In the genomic region with DNA sequence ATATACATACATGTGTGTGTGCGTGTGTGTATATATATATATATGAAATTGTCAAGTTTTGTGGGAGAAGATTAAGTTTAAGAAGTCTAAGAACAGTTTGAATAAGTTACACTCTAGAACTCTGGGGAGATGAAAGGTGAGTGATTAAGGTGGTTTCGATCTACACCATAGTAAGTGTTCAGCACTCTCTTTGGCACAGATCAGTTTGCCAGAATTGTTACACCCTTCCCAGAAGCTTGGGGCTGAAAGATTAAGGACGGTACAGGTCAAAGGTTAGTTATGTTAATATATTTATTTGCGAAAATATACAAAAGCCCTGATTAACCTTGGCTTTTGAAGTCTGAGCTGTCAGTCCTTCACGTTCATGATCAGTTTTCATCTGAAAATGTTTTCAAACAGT, we compare ENCODE assay signal across 23 cellular contexts.
DNase-seq lines count a peak whose midpoint lies in the region; ATAC-seq and TF ChIP-seq lines count a peak whose summit lies in the region.
"Had no signal": no experiment of that assay in that cellular context is flagged by ENCODE, and none has a peak within 500 bp of the region (broad histone marks: within the 10 kb centered on the region; RNA-seq: fewer than 3 reads in every experiment).

No MANE protein-coding gene starts in this region.

- H3F3A ChIP-seq in GM23338 (replicated peaks; ENCODE audit: low read depth), result no peaks in the 10 kb centered on the region

- H3K4me2 ChIP-seq in GM23338, result no peak overlapping the region

- peak overlapping the region; percentile 83 for H3K27ac Mint-ChIP-seq in MCF 10A (ENCODE audit: low read depth, unreplicated experiment)
- peak overlapping the region; percentile 34 for H3K27ac Mint-ChIP-seq in mesothelial cell of epicardium
- H3K27ac Mint-ChIP-seq in activated T-helper 17 cell treated with anti-CD3 and anti-CD28 coated beads, Interleukin-2, amount 50 U/mL, for 72 hours, result no peak overlapping the region
- no peak overlapping the region for H3K27ac Mint-ChIP-seq in GM23338
- H3K27ac Mint-ChIP-seq: CD4-positive, CD25-positive, alpha-beta regulatory T cell had no signal

- H3K27me3 ChIP-seq in breast epithelium, result no peaks in the 10 kb centered on the region
- no peaks in the 10 kb centered on the region for H3K27me3 ChIP-seq in esophagus (ENCODE audit: control insufficient read depth in 1 of 2, insufficient read depth in 2 of 2, low read length in 2 of 2)
- H3K27me3 ChIP-seq in effector memory CD4-positive, alpha-beta T cell (replicated peaks; ENCODE audit: control insufficient read depth, insufficient read depth, low read length, poor library complexity, severe bottlenecking), result no peaks in the 10 kb centered on the region
- no peaks in the 10 kb centered on the region for H3K27me3 ChIP-seq in GM23338 (ENCODE audit: insufficient read depth)

- H3K27me3 Mint-ChIP-seq in MCF 10A (ENCODE audit: insufficient read depth, unreplicated experiment) (no peaks in the 10 kb centered on the region), mesothelial cell of epicardium (ENCODE audit: low read depth) (no peaks in the 10 kb centered on the region), GM23338 (ENCODE audit: insufficient read depth, low read depth, poor library complexity) (no peaks in the 10 kb centered on the region)
- peaks cover 6% of the 10 kb centered on the region for H3K27me3 Mint-ChIP-seq in activated T-helper 17 cell treated with anti-CD3 and anti-CD28 coated beads, Interleukin-2, amount 50 U/mL, for 72 hours
- H3K27me3 Mint-ChIP-seq: CD4-positive, CD25-positive, alpha-beta regulatory T cell had no signal

- H3K9me3 ChIP-seq in breast epithelium, result no peaks in the 10 kb centered on the region
- H3K9me3 ChIP-seq in esophagus (ENCODE audit: control insufficient read depth in 2 of 2, insufficient read depth in 1 of 2, low read depth in 1 of 2, low read length in 1 of 2), result no peaks in the 10 kb centered on the region
- no peaks in the 10 kb centered on the region for H3K9me3 ChIP-seq in effector memory CD4-positive, alpha-beta T cell (ENCODE audit: control insufficient read depth, low read length)

- WGBS in esophagus, 2 donors, result 43 to 48% methylated on average over 5 of the region's 5 CpGs
- 77% methylated on average over 5 of the region's 5 CpGs for WGBS in urinary bladder

- peaks cover 21% of the 10 kb centered on the region for H3K4me1 Mint-ChIP-seq in MCF 10A (ENCODE audit: insufficient read depth, unreplicated experiment)
- peaks cover 19% of the 10 kb centered on the region for H3K4me1 Mint-ChIP-seq in mesothelial cell of epicardium
- no peaks in the 10 kb centered on the region for H3K4me1 Mint-ChIP-seq in activated T-helper 17 cell treated with anti-CD3 and anti-CD28 coated beads, Interleukin-2, amount 50 U/mL, for 72 hours
- no peaks in the 10 kb centered on the region for H3K4me1 Mint-ChIP-seq in GM23338
- H3K4me1 Mint-ChIP-seq: CD4-positive, CD25-positive, alpha-beta regulatory T cell had no signal

- H3K36me3 ChIP-seq in breast epithelium, result no peaks in the 10 kb centered on the region
- H3K36me3 ChIP-seq in esophagus (ENCODE audit: control insufficient read depth in 2 of 2, insufficient read depth in 2 of 2, low read length in 1 of 2), result no peaks in the 10 kb centered on the region
- H3K36me3 ChIP-seq in urinary bladder (ENCODE audit: insufficient read depth), result no peaks in the 10 kb centered on the region
- H3K36me3 ChIP-seq in effector memory CD4-positive, alpha-beta T cell (ENCODE audit: control insufficient read depth, insufficient read depth, low read length), result no peaks in the 10 kb centered on the region
- no peaks in the 10 kb centered on the region for H3K36me3 ChIP-seq in GM23338 (ENCODE audit: insufficient read depth)

- H3K4me3 ChIP-seq in breast epithelium (no peak overlapping the region), esophagus (ENCODE audit: low read depth in 1 of 2, low read length in 2 of 2) (no peak overlapping the region), urinary bladder (ENCODE audit: low read depth, low read length) (no peak overlapping the region), GM23338 (no peak overlapping the region)
- H3K4me3 ChIP-seq in effector memory CD4-positive, alpha-beta T cell (ENCODE audit: insufficient read depth, low read depth, low read length, poor library complexity, severe bottlenecking), result no peak overlapping the region
- H3K4me3 ChIP-seq: SK-N-MC had no signal

- DNase-seq in MCF 10A (ENCODE audit: unreplicated experiment) (peak; percentile 53), breast epithelium (ENCODE audit: low spot score in 2 of 2) (no peak), mesothelial cell of epicardium (ENCODE audit: low spot score in 2 of 2, unreplicated experiment in 2 of 2) (no peak), GM23338 (ENCODE audit: low spot score) (no peak)
- DNase-seq in effector memory CD4-positive, alpha-beta T cell, result no peak
- DNase-seq: ACHN; CD4-positive, CD25-positive, alpha-beta regulatory T cell; DMS53; HCEC 1CT; IMR-90; KG1; NCI-H1417 treated with DMSO at 0.1 percent for 48 hours; NCI-H1694 treated with DMSO at 0.1 percent for 48 hours; NCI-H2081; NCI-H2227 treated with DMSO at 0.1 percent for 48 hours; SIG-M5 had no signal

- intact Hi-C loops in MCF 10A (cut with micrococcal nuclease) (loop anchor here (2.0 kb wide), 1 partner anchor 29 kb away; no protein-coding TSS in a partner anchor), breast epithelium (cut with DNase I; ENCODE audit: low total_unique reads) (no loop called here)

- H3K9me3 Mint-ChIP-seq in MCF 10A (ENCODE audit: unreplicated experiment) (no peaks in the 10 kb centered on the region), mesothelial cell of epicardium (no peaks in the 10 kb centered on the region), GM23338 (no peaks in the 10 kb centered on the region)
- no peaks in the 10 kb centered on the region for H3K9me3 Mint-ChIP-seq in activated T-helper 17 cell treated with anti-CD3 and anti-CD28 coated beads, Interleukin-2, amount 50 U/mL, for 72 hours
- H3K9me3 Mint-ChIP-seq: CD4-positive, CD25-positive, alpha-beta regulatory T cell had no signal

- H4K20me1 ChIP-seq in GM23338 (replicated peaks; ENCODE audit: insufficient read depth), result no peaks in the 10 kb centered on the region

- peaks cover 9% of the 10 kb centered on the region; the same call in 1 of the 2 replicates for H3K9me2 ChIP-seq in GM23338 (ENCODE audit: insufficient read depth)

- H3K4me1 ChIP-seq in breast epithelium (no peaks in the 10 kb centered on the region), esophagus (ENCODE audit: control insufficient read depth in 2 of 2, insufficient read depth in 2 of 2, low read length in 1 of 2) (peaks cover 0 to 8% of the 10 kb centered on the region in 2 donors), urinary bladder (ENCODE audit: insufficient read depth) (peaks cover 2% of the 10 kb centered on the region), GM23338 (ENCODE audit: insufficient read depth) (no peaks in the 10 kb centered on the region)
- H3K4me1 ChIP-seq in effector memory CD4-positive, alpha-beta T cell (ENCODE audit: control insufficient read depth, insufficient read depth, low read length, poor library complexity, severe bottlenecking), result no peaks in the 10 kb centered on the region

- H3K4me3 Mint-ChIP-seq in MCF 10A (ENCODE audit: unreplicated experiment) (no peak overlapping the region), mesothelial cell of epicardium (no peak overlapping the region), GM23338 (no peak overlapping the region)
- no peak overlapping the region for H3K4me3 Mint-ChIP-seq in activated T-helper 17 cell treated with anti-CD3 and anti-CD28 coated beads, Interleukin-2, amount 50 U/mL, for 72 hours
- H3K4me3 Mint-ChIP-seq: CD4-positive, CD25-positive, alpha-beta regulatory T cell had no signal

- POLR2A ChIA-PET in MCF 10A (lab: Yijun Ruan, JAX), result interaction anchor here (0.6 to 9.6 kb wide), 41 partner anchors 9 to 353 kb away, joined by 3 to 292 read pairs (median 6); a partner anchor contains a TSS

- no peak for TF ChIP-seq POLR2A in breast epithelium (IDR thresholded peaks at IDR 0.05)

- TF ChIP-seq CTCF in MCF 10A (IDR thresholded peaks at IDR 0.05; ENCODE audit: unreplicated experiment) (no peak), breast epithelium (IDR thresholded peaks at IDR 0.05) (no peak), mesothelial cell of epicardium (IDR thresholded peaks at IDR 0.05; ENCODE audit: unreplicated experiment) (no peak), GM23338 (conservative IDR thresholded peaks at IDR 0.05; ENCODE audit: low read depth in 2 of 2) (no peak)

- H3K27ac ChIP-seq in breast epithelium, result no peak overlapping the region
- H3K27ac ChIP-seq in esophagus (ENCODE audit: low read depth in 2 of 2, low read length in 1 of 2), result peak overlapping the region; percentile 84 to 85
- H3K27ac ChIP-seq in urinary bladder (ENCODE audit: low read depth), result peak overlapping the region; percentile 18
- H3K27ac ChIP-seq in effector memory CD4-positive, alpha-beta T cell (ENCODE audit: insufficient read depth, low read length, poor library complexity, severe bottlenecking), result no peak overlapping the region
- no peak overlapping the region for H3K27ac ChIP-seq in GM23338 (ENCODE audit: low read depth)
- H3K27ac ChIP-seq: 22Rv1, RWPE1, SK-N-MC had no signal

- H3K36me3 Mint-ChIP-seq in MCF 10A (ENCODE audit: insufficient read depth, unreplicated experiment) (no peaks in the 10 kb centered on the region), mesothelial cell of epicardium (no peaks in the 10 kb centered on the region), GM23338 (ENCODE audit: low read depth) (no peaks in the 10 kb centered on the region)
- H3K36me3 Mint-ChIP-seq in activated T-helper 17 cell treated with anti-CD3 and anti-CD28 coated beads, Interleukin-2, amount 50 U/mL, for 72 hours (ENCODE audit: low read depth), result no peaks in the 10 kb centered on the region
- H3K36me3 Mint-ChIP-seq: CD4-positive, CD25-positive, alpha-beta regulatory T cell had no signal

- no peak overlapping the region for H2AFZ ChIP-seq in GM23338

- CTCF ChIA-PET in MCF 10A (lab: Yijun Ruan, JAX), result interaction anchor here (0.7 to 2.6 kb wide), 16 partner anchors 30 to 528 kb away, joined by 3 to 11 read pairs (median 4); no protein-coding TSS in a partner anchor

- no peaks in the 10 kb centered on the region for H3K79me2 ChIP-seq in GM23338 (replicated peaks; ENCODE audit: insufficient read depth)

- BruUV-seq in MCF 10A (replicated peaks; lab: Mats Ljungman, UMichigan), result TSS peak; percentile 84

- no peak for ATAC-seq in activated T-helper 17 cell treated with anti-CD3 and anti-CD28 coated beads, Interleukin-2, amount 50 U/mL, for 72 hours (replicated peaks)
- ATAC-seq in GM23338, result no peak
- ATAC-seq: Panc1 had no signal

TF ChIP-seq in GM23338, 12 proteins besides CTCF, POLR2A, EP300 and RAD21 (continues in another document):
- TF ChIP-seq ZNF331 (CRISPR knock-in tag; IDR thresholded peaks at IDR 0.05; ENCODE audit: low read depth), result no peak

Comparison
In these comparisons a context has a peak if more than half of its experiments do, and no peak if none do; other contexts are left out.
1. H3K27ac Mint-ChIP-seq: peak in MCF 10A (single experiment) and mesothelial cell of epicardium (single experiment); none in activated T-helper 17 cell treated with anti-CD3 and anti-CD28 coated beads, Interleukin-2, amount 50 U/mL, for 72 hours (single experiment) and GM23338 (single experiment).
2. H3K27ac ChIP-seq: peak in esophagus (2 of 2) and urinary bladder (single experiment); none in breast epithelium (0 of 2), effector memory CD4-positive, alpha-beta T cell (single experiment) and GM23338 (single experiment).